20 cellular contexts compared by ENCODE assay signal in genomic region chr2:236257171-236257570, GRCh38. TPM values are rescaled to one million over a fixed set of nuclear protein-coding genes. Genes with fewer than 3 reads are reported as not detected.
DNase-seq lines count a peak whose midpoint lies in the region; ATAC-seq and TF ChIP-seq lines count a peak whose summit lies in the region.
"Had no signal": no experiment of that assay in that cellular context is flagged by ENCODE, and none has a peak within 500 bp of the region (broad histone marks: within the 10 kb centered on the region; RNA-seq: fewer than 3 reads in every experiment).

No MANE protein-coding gene starts in this region.

- H3K27ac ChIP-seq in right atrium auricular region (no peak overlapping the region), left ventricle myocardium inferior (replicated peaks) (no peak overlapping the region), gastroesophageal sphincter (no peak overlapping the region)
- H3K27ac ChIP-seq: BLaER1 treated with 17β-estradiol and CSF1 and Interleukin-3, amounts not matched to agents 10 nM and 100 nM; HL-60 had no signal

- DNase-seq in right atrium auricular region (ENCODE audit: low spot score) (peak; percentile 34), left ventricle myocardium inferior (no peak), nephron progenitor cell (no peak), osteocyte (ENCODE audit: extremely low spot score, unreplicated experiment) (peak; percentile 63), hypothalamus (lab: John Stamatoyannopoulos, UW) (no peak)
- no peak for DNase-seq in stimulated activated naive CD4-positive, alpha-beta T cell treated with Interleukin-2 at 50 U/mL for 16 hours (lab: John Stamatoyannopoulos, UW)
- DNase-seq: 8988T; Calu3; CD8-positive, alpha-beta T cell; GF-D8; H7; HFFc6 had no signal

- no peak for TF ChIP-seq EP300 in gastroesophageal sphincter (IDR thresholded peaks at IDR 0.05)

- H3K4me3 ChIP-seq in right atrium auricular region (no peak overlapping the region), left ventricle myocardium inferior (no peak overlapping the region), gastroesophageal sphincter (no peak overlapping the region)
- H3K4me3 ChIP-seq: BLaER1 treated with 17β-estradiol and CSF1 and Interleukin-3, amounts not matched to agents 10 nM and 100 nM; GM23338 had no signal

- H3K36me3 ChIP-seq in right atrium auricular region (no peaks in the 10 kb centered on the region), left ventricle myocardium inferior (no peaks in the 10 kb centered on the region), gastroesophageal sphincter (no peaks in the 10 kb centered on the region)

- WGBS in gastroesophageal sphincter (ENCODE audit: low coverage in 1 of 2), 2 donors: 60 to 67% methylated on average over 6 to 8 of the region's 8 CpGs

- H3K4me1 ChIP-seq in right atrium auricular region: peaks cover 0 to 5% of the 10 kb centered on the region in 2 donors
- H3K4me1 ChIP-seq in left ventricle myocardium inferior: peaks cover 30% of the 10 kb centered on the region
- H3K4me1 ChIP-seq in gastroesophageal sphincter: no peaks in the 10 kb centered on the region
- H3K4me1 ChIP-seq: BLaER1 treated with 17β-estradiol and CSF1 and Interleukin-3, amounts not matched to agents 10 nM and 100 nM had no signal

- H3K27me3 Mint-ChIP-seq in nephron progenitor cell (ENCODE audit: low read depth, poor library complexity): peaks cover 11% of the 10 kb centered on the region
- H3K27me3 Mint-ChIP-seq in osteocyte (ENCODE audit: unreplicated experiment): no peaks in the 10 kb centered on the region

- no peak for ATAC-seq in gastroesophageal sphincter
- ATAC-seq: CD8-positive, alpha-beta T cell; GM23338; HCT116 had no signal

- H3K9me3 Mint-ChIP-seq in nephron progenitor cell (peaks cover 10% of the 10 kb centered on the region), osteocyte (ENCODE audit: unreplicated experiment) (no peaks in the 10 kb centered on the region)
- H3K9me3 Mint-ChIP-seq: GM23338 had no signal

- H3K27ac Mint-ChIP-seq in nephron progenitor cell (peak overlapping the region; percentile 8), osteocyte (ENCODE audit: unreplicated experiment) (no peak overlapping the region)
- H3K27ac Mint-ChIP-seq: B cell; CD8-positive, alpha-beta T cell; HFFc6 had no signal

- intact Hi-C loops in left ventricle myocardium inferior (cut with micrococcal nuclease): no loop called here

- peaks cover 23% of the 10 kb centered on the region for H3K36me3 Mint-ChIP-seq in nephron progenitor cell (ENCODE audit: low read depth)
- H3K36me3 Mint-ChIP-seq in osteocyte (ENCODE audit: unreplicated experiment): peaks cover 16% of the 10 kb centered on the region
- H3K36me3 Mint-ChIP-seq: CD8-positive, alpha-beta T cell had no signal

- H3K4me1 Mint-ChIP-seq in nephron progenitor cell: peaks cover 28% of the 10 kb centered on the region
- no peaks in the 10 kb centered on the region for H3K4me1 Mint-ChIP-seq in osteocyte (ENCODE audit: unreplicated experiment)
- H3K4me1 Mint-ChIP-seq: B cell had no signal

- TF ChIP-seq POLR2A in gastroesophageal sphincter (IDR thresholded peaks at IDR 0.05): no peak

- no peak for TF ChIP-seq CTCF in right atrium auricular region (IDR thresholded peaks at IDR 0.05)
- TF ChIP-seq CTCF in left ventricle myocardium inferior (IDR thresholded peaks at IDR 0.05; ENCODE audit: borderline replicate concordance): no peak
- no peak for TF ChIP-seq CTCF in nephron progenitor cell (IDR thresholded peaks at IDR 0.05)
- TF ChIP-seq CTCF in osteocyte (IDR thresholded peaks at IDR 0.05): no peak
- no peak for TF ChIP-seq CTCF in gastroesophageal sphincter (IDR thresholded peaks at IDR 0.05)

- H3K4me3 Mint-ChIP-seq in nephron progenitor cell: no peak overlapping the region
- H3K4me3 Mint-ChIP-seq in osteocyte (ENCODE audit: unreplicated experiment): no peak overlapping the region
- H3K4me3 Mint-ChIP-seq: B cell; CD8-positive, alpha-beta T cell; GM23338; HFFc6 had no signal

- no peaks in the 10 kb centered on the region for H3K9me3 ChIP-seq in right atrium auricular region
- no peaks in the 10 kb centered on the region for H3K9me3 ChIP-seq in left ventricle myocardium inferior (replicated peaks)
- H3K9me3 ChIP-seq in gastroesophageal sphincter: no peaks in the 10 kb centered on the region

- H3K27me3 ChIP-seq in right atrium auricular region (no peaks in the 10 kb centered on the region), left ventricle myocardium inferior (ENCODE audit: low read depth) (peaks cover 24% of the 10 kb centered on the region), gastroesophageal sphincter (peaks cover 57% of the 10 kb centered on the region)
- H3K27me3 ChIP-seq: BLaER1 treated with 17β-estradiol and CSF1 and Interleukin-3, amounts not matched to agents 10 nM and 100 nM had no signal

RNA-seq across cellular contexts. Expression of gene ASB18, which starts 7.0 kb away (rescaled TPM):
- total RNA-seq in right atrium auricular region (1 to 10 TPM; 1.9 to 7.6 TPM), left ventricle myocardium inferior (11.3 TPM), osteocyte (not detected in 2 replicates), gastroesophageal sphincter (not detected)
- total RNA-seq: A673; B cell; Calu3; CD8-positive, alpha-beta T cell; GM23338; H7; HFFc6; HT1080 had no signal

Comparison
In these comparisons a context has a peak if more than half of its experiments do, and no peak if none do; other contexts are left out.
1. DNase-seq: peak in right atrium auricular region (single experiment) and osteocyte (single experiment); none in left ventricle myocardium inferior (single experiment), nephron progenitor cell (single experiment), stimulated activated naive CD4-positive, alpha-beta T cell treated with Interleukin-2 at 50 U/mL for 16 hours (single experiment) and hypothalamus (0 of 51).